10 cellular contexts compared by ENCODE assay signal in the genomic region with DNA sequence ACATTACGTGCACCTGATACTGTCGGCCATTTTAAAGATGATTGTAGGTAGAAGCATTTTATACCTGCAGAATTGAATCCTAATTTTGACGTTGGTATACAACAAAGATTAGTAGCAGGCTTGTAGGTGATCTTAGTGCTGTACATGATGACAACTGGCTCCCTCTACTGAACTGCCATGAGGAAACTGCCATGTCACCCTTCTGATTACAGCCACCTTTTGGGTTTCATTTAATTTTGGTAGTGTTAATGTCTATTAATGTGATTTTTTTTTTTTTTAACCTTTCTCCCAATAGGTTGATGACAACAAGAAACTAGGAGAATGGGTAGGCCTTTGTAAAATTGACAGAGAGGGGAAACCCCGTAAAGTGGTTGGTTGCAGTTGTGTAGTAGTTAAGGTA. TPM values are rescaled to one million over a fixed set of nuclear protein-coding genes. Genes with fewer than 3 reads are reported as not detected.
DNase-seq lines count a peak whose midpoint lies in the region; ATAC-seq and TF ChIP-seq lines count a peak whose summit lies in the region.
"Had no signal": no experiment of that assay in that cellular context is flagged by ENCODE, and none has a peak within 500 bp of the region (broad histone marks: within the 10 kb centered on the region; RNA-seq: fewer than 3 reads in every experiment).

No MANE protein-coding gene starts in this region.

- peaks cover 49% of the 10 kb centered on the region for H3K4me1 Mint-ChIP-seq in activated naive CD4-positive, alpha-beta T cell treated with anti-CD3 and anti-CD28 coated beads, Interleukin-2, amount 50 U/mL, for 24 hours
- peaks cover 60% of the 10 kb centered on the region for H3K4me1 Mint-ChIP-seq in stimulated activated naive CD8-positive, alpha-beta T cell treated with anti-CD3 and anti-CD28 coated beads, Interleukin-15, amount 100 ng/mL, for 72 hours

- H3K27ac ChIP-seq in SU-DHL-6 (ENCODE audit: low read depth, low read length) (peak overlapping the region; percentile 57), fibroblast of lung (ENCODE audit: insufficient read depth, low read length) (no peak overlapping the region)
- H3K27ac ChIP-seq: colonic mucosa had no signal

- H3K27me3 ChIP-seq in SU-DHL-6 (ENCODE audit: low read length) (no peaks in the 10 kb centered on the region), fibroblast of lung (ENCODE audit: control insufficient read depth, insufficient read depth, low read length) (no peaks in the 10 kb centered on the region)
- H3K27me3 ChIP-seq: colonic mucosa had no signal

- peaks cover 45% of the 10 kb centered on the region for H3K36me3 Mint-ChIP-seq in activated naive CD4-positive, alpha-beta T cell treated with anti-CD3 and anti-CD28 coated beads, Interleukin-2, amount 50 U/mL, for 24 hours

- no peak for ATAC-seq in stimulated activated naive CD8-positive, alpha-beta T cell treated with anti-CD3 and anti-CD28 coated beads, Interleukin-15, amount 100 ng/mL, for 72 hours
- no peak for ATAC-seq in GM18861 (IDR thresholded peaks at IDR 0.05; ENCODE audit: unreplicated experiment)
- ATAC-seq in GM19463 (IDR thresholded peaks at IDR 0.05; ENCODE audit: unreplicated experiment), result no peak

- H3K27ac Mint-ChIP-seq in activated naive CD4-positive, alpha-beta T cell treated with anti-CD3 and anti-CD28 coated beads, Interleukin-2, amount 50 U/mL, for 24 hours, result peak overlapping the region; percentile 99
- peak overlapping the region; percentile 99 to 100 for H3K27ac Mint-ChIP-seq in stimulated activated naive CD8-positive, alpha-beta T cell treated with anti-CD3 and anti-CD28 coated beads, Interleukin-15, amount 100 ng/mL, for 72 hours

- no peaks in the 10 kb centered on the region for H3K9me3 ChIP-seq in SU-DHL-6 (ENCODE audit: insufficient read depth, low read length)
- no peaks in the 10 kb centered on the region for H3K9me3 ChIP-seq in fibroblast of lung (ENCODE audit: control insufficient read depth, insufficient read depth, low read depth, low read length)
- H3K9me3 ChIP-seq: colonic mucosa had no signal

- H3K79me2 ChIP-seq in SU-DHL-6 (ENCODE audit: insufficient read depth, low read length), result peaks cover 23% of the 10 kb centered on the region
- peaks cover 31% of the 10 kb centered on the region for H3K79me2 ChIP-seq in fibroblast of lung (ENCODE audit: control insufficient read depth, insufficient read depth, low read length)

- H3K4me3 ChIP-seq in SU-DHL-6 (ENCODE audit: insufficient read depth, low read length, poor library complexity, severe bottlenecking), result peak overlapping the region; percentile 95
- H3K4me3 ChIP-seq in fibroblast of lung (replicated peaks in 1 of 4; ENCODE audit: control extremely low read depth in 1 of 4, insufficient read depth in 1 of 4, low read depth in 3 of 4, low read length in 4 of 4), result peak overlapping the region in 3 of 4 experiments; percentile 50 to 99 (median 73)

- peak overlapping the region; percentile 86 for H3K9ac ChIP-seq in SU-DHL-6 (ENCODE audit: low read length)
- H3K9ac ChIP-seq in fibroblast of lung (ENCODE audit: insufficient read depth, low read length), result no peak overlapping the region

- no peaks in the 10 kb centered on the region for H3K27me3 Mint-ChIP-seq in activated naive CD4-positive, alpha-beta T cell treated with anti-CD3 and anti-CD28 coated beads, Interleukin-2, amount 50 U/mL, for 24 hours
- H3K27me3 Mint-ChIP-seq in stimulated activated naive CD8-positive, alpha-beta T cell treated with anti-CD3 and anti-CD28 coated beads, Interleukin-15, amount 100 ng/mL, for 72 hours, result no peaks in the 10 kb centered on the region

- H3K9me3 Mint-ChIP-seq in activated naive CD4-positive, alpha-beta T cell treated with anti-CD3 and anti-CD28 coated beads, Interleukin-2, amount 50 U/mL, for 24 hours, result no peaks in the 10 kb centered on the region
- no peaks in the 10 kb centered on the region for H3K9me3 Mint-ChIP-seq in stimulated activated naive CD8-positive, alpha-beta T cell treated with anti-CD3 and anti-CD28 coated beads, Interleukin-15, amount 100 ng/mL, for 72 hours

- H3K9me2 ChIP-seq in SU-DHL-6 (replicated peaks; ENCODE audit: insufficient read depth, low read length), result no peaks in the 10 kb centered on the region

- H3K36me3 ChIP-seq in SU-DHL-6 (ENCODE audit: low read length) (peaks cover 40% of the 10 kb centered on the region), fibroblast of lung (ENCODE audit: control insufficient read depth, insufficient read depth, low read length) (peaks cover 11% of the 10 kb centered on the region)

- peak overlapping the region; percentile 97 for H3K4me3 Mint-ChIP-seq in activated naive CD4-positive, alpha-beta T cell treated with anti-CD3 and anti-CD28 coated beads, Interleukin-2, amount 50 U/mL, for 24 hours
- peak overlapping the region; percentile 97 to 98 for H3K4me3 Mint-ChIP-seq in stimulated activated naive CD8-positive, alpha-beta T cell treated with anti-CD3 and anti-CD28 coated beads, Interleukin-15, amount 100 ng/mL, for 72 hours

- TF ChIP-seq CTCF in SU-DHL-6 (IDR thresholded peaks at IDR 0.05; ENCODE audit: insufficient read depth, low read length, poor library complexity, severe bottlenecking) (no peak), fibroblast of lung (conservative IDR thresholded peaks at IDR 0.05 in 1 of 2, IDR thresholded peaks at IDR 0.05 in 1 of 2; ENCODE audit: low read depth in 1 of 2, low read length in 2 of 2) (no peak)

- H2AFZ ChIP-seq in SU-DHL-6 (ENCODE audit: low read depth, low read length, severe bottlenecking) (no peak overlapping the region), fibroblast of lung (ENCODE audit: low read length) (no peak overlapping the region)

- H3K4me2 ChIP-seq in SU-DHL-6 (ENCODE audit: low read depth, low read length, poor library complexity, severe bottlenecking), result peak overlapping the region; percentile 88
- H3K4me2 ChIP-seq in fibroblast of lung (ENCODE audit: extremely low read depth, insufficient read depth, low read length), result peak overlapping the region; percentile 89

- H4K20me1 ChIP-seq in SU-DHL-6 (ENCODE audit: low read depth, low read length) (peaks cover 38% of the 10 kb centered on the region), fibroblast of lung (ENCODE audit: control insufficient read depth, extremely low read depth, insufficient read depth, low read length) (no peaks in the 10 kb centered on the region)

- peaks cover 86% of the 10 kb centered on the region for H3F3A ChIP-seq in SU-DHL-6 (ENCODE audit: insufficient read depth)

- no peak for DNase-seq in activated naive CD4-positive, alpha-beta T cell (lab: John Stamatoyannopoulos, UW)
- DNase-seq in fibroblast of lung (ENCODE audit: low read depth in 2 of 2) (no peak), superior temporal gyrus (ENCODE audit: extremely low spot score) (no peak)
- no peak for DNase-seq in stimulated activated naive CD8-positive, alpha-beta T cell treated with anti-CD3 and anti-CD28 coated beads, Interleukin-15, amount 100 ng/mL, for 72 hours
- DNase-seq: colonic mucosa, DMS79 treated with DMSO at 0.1 percent for 48 hours had no signal

- peaks cover 7% of the 10 kb centered on the region for H3K4me1 ChIP-seq in fibroblast of lung (ENCODE audit: control insufficient read depth, extremely low read depth, insufficient read depth, low read length)

RNA-seq across cellular contexts. Expression of gene RPS12, which starts 2.3 kb away (rescaled TPM):
- 1,467 and 1,811 TPM in 2 replicates for total RNA-seq in fibroblast of lung
- 3,327 and 3,609 TPM in 2 replicates for polyA plus RNA-seq in fibroblast of lung
- 3,229 and 3,256 TPM in 2 replicates for polyA plus RNA-seq in fibroblast of lung (2012)
- polyA minus RNA-seq in fibroblast of lung (ENCODE audit: low replicate concordance), result 1,163 and 1,270 TPM in 2 replicates

RNA-seq across cellular contexts. Expression of gene SLC18B1, which starts 18.2 kb away (rescaled TPM):
- 7.2 and 8.1 TPM in 2 replicates for total RNA-seq in fibroblast of lung
- polyA plus RNA-seq in fibroblast of lung, result 4.9 and 5.9 TPM in 2 replicates
- polyA plus RNA-seq in fibroblast of lung (2012), result 2.9 and 3.0 TPM in 2 replicates
- polyA minus RNA-seq in fibroblast of lung (ENCODE audit: low replicate concordance), result 1.4 TPM in 2 replicates

RNA-seq across cellular contexts. Expression of gene VNN2, which starts 59.0 kb away (rescaled TPM):
- total RNA-seq in fibroblast of lung, result under 0.01 and 0.33 TPM in 2 replicates
- 0.06 and 0.42 TPM in 2 replicates for polyA plus RNA-seq in fibroblast of lung
- polyA plus RNA-seq in fibroblast of lung (2012), result 0.07 and 0.44 TPM in 2 replicates
- not detected in 2 replicates for polyA minus RNA-seq in fibroblast of lung (ENCODE audit: low replicate concordance)
